In the genomic region with DNA sequence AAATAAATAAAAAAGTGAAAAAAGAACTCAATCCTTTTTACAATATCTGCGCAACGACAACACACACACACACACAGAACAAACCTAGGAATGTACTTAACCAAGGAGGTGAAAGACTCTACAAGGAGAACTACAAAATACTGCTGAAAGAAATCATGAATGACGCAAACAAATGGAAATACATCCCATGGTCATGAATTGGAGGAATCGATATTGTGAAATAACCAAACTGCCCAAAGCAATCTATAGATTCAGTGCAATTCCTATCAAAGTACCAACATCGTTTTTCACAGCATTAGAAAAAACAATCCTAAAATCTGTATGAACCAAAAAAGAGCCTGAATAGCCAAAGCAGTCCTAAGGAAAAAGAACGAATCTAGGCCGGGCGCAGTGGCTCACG, we compare ENCODE assay signal across 38 cellular contexts. TPM values are rescaled to one million over a fixed set of nuclear protein-coding genes. Genes with fewer than 3 reads are reported as not detected.
"Had no signal": no experiment of that assay in that cellular context is flagged by ENCODE, and none has a peak within 500 bp of the region (broad histone marks: within the 10 kb centered on the region; RNA-seq: fewer than 3 reads in every experiment).

No MANE protein-coding gene starts in this region.

- H3K27me3 ChIP-seq: MG63 had no signal

- H3K4me3 ChIP-seq: MG63 had no signal

- DNase-seq: Karpas-422, Kasumi-1, MG63, MM.1S, MV-4-11, NCI-H1048, NCI-H1092, NCI-H1092 treated with DMSO at 0.1 percent for 48 hours, NCI-H1105, NCI-H1105 treated with DMSO at 0.1 percent for 48 hours, NCI-H1417, NCI-H1417 treated with DMSO at 0.1 percent for 48 hours, NCI-H1436, NCI-H1436 treated with DMSO at 0.1 percent for 48 hours, NCI-H146, NCI-H1694, NCI-H1694 treated with DMSO at 0.1 percent for 48 hours, NCI-H187, NCI-H187 treated with DMSO at 0.1 percent for 48 hours, NCI-H1930, NCI-H2029, NCI-H2029 treated with DMSO at 0.1 percent for 48 hours, NCI-H2081, NCI-H2081 treated with DMSO at 0.1 percent for 48 hours, NCI-H2107, NCI-H2171, NCI-H2171 treated with DMSO at 0.1 percent for 48 hours, NCI-H2227 treated with DMSO at 0.1 percent for 48 hours, NCI-H226, NCI-H345, NCI-H446, NCI-H446 treated with DMSO at 0.1 percent for 48 hours, NCI-H510A, NCI-H510A treated with DMSO at 0.1 percent for 48 hours, NCI-H524, NCI-H524 treated with DMSO at 0.1 percent for 48 hours had no signal

- H3K36me3 ChIP-seq: MG63 had no signal

RNA-seq across cellular contexts. Expression of a gene that starts 29.9 kb away (rescaled TPM):
- total RNA-seq: LHCN-M2, M059J had no signal
